ENCODE assay signal across 14 cellular contexts in the genomic region with DNA sequence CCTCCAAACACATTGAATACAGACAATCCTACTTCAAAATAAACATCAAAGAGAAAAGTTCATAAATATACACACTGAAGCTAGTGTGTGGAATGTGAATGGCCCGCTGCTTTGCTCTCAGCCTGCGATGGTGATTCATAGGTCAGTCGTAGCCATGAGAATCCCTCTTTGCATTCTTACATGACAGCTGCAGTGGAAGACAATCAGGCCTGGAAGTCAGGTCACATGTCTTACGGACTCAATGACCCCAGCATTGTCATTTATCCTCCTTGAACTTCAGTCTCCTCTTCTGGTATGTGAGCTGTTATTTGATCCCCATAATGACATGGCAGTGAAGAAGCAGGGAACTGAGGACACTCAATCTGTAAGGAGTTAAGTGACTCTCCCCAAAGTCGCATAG.
DNase-seq lines count a peak whose midpoint lies in the region; ATAC-seq and TF ChIP-seq lines count a peak whose summit lies in the region.
"Had no signal": no experiment of that assay in that cellular context is flagged by ENCODE, and none has a peak within 500 bp of the region (broad histone marks: within the 10 kb centered on the region; RNA-seq: fewer than 3 reads in every experiment).

No MANE protein-coding gene starts in this region.

- no peaks in the 10 kb centered on the region for H3K27me3 Mint-ChIP-seq in nephron progenitor cell (ENCODE audit: low read depth, poor library complexity)

- no peak overlapping the region for H3K27ac ChIP-seq in RWPE1

- no peaks in the 10 kb centered on the region for H3K36me3 Mint-ChIP-seq in nephron progenitor cell (ENCODE audit: low read depth)
- H3K36me3 Mint-ChIP-seq: activated naive CD4-positive, alpha-beta T cell treated with anti-CD3 and anti-CD28 coated beads, Interleukin-2, amount 50 U/mL, for 72 hours; naive B cell had no signal

- no peak overlapping the region for H3K27ac Mint-ChIP-seq in nephron progenitor cell
- H3K27ac Mint-ChIP-seq: activated naive CD4-positive, alpha-beta T cell treated with anti-CD3 and anti-CD28 coated beads, Interleukin-2, amount 50 U/mL, for 72 hours; naive B cell had no signal

- DNase-seq in GM04504 (ENCODE audit: low read depth), result peak; percentile 40
- DNase-seq in RWPE1 (ENCODE audit: low spot score), result peak; percentile 1
- peak; percentile 4 for DNase-seq in fibroblast of peridontal ligament (ENCODE audit: extremely low read depth)
- peak; percentile 33 for DNase-seq in nephron progenitor cell
- no peak for DNase-seq in central memory CD4-positive, alpha-beta T cell
- DNase-seq in ACHN, result no peak
- no peak for DNase-seq in NCI-H1436 treated with DMSO at 0.1 percent for 48 hours (lab: John Stamatoyannopoulos, UW)
- DNase-seq: naive B cell, NCI-H1417 treated with DMSO at 0.1 percent for 48 hours, NCI-H526, substantia nigra had no signal

- H3K4me3 Mint-ChIP-seq in nephron progenitor cell, result no peak overlapping the region
- H3K4me3 Mint-ChIP-seq: naive B cell had no signal

- peaks cover 9% of the 10 kb centered on the region for H3K4me1 Mint-ChIP-seq in nephron progenitor cell
- H3K4me1 Mint-ChIP-seq: naive B cell had no signal

- ATAC-seq in HG03571 (IDR thresholded peaks at IDR 0.05; ENCODE audit: unreplicated experiment), result no peak
- ATAC-seq: activated naive CD4-positive, alpha-beta T cell treated with anti-CD3 and anti-CD28 coated beads, Interleukin-2, amount 50 U/mL, for 72 hours; Right ventricle myocardium inferior had no signal

- TF ChIP-seq CTCF in RWPE1 (conservative IDR thresholded peaks at IDR 0.05; ENCODE audit: low read depth) (no peak), nephron progenitor cell (IDR thresholded peaks at IDR 0.05) (no peak)

- CTCF ChIA-PET in RWPE1 (lab: Yijun Ruan, JAX), result interaction anchor here (0.6 kb wide), 1 partner anchor 203 kb away, joined by 7 read pairs; no protein-coding TSS in a partner anchor

- in situ Hi-C loops in ACHN (cut with HindIII; ENCODE audit: low pct_ligation_motif_present, low pct_unique_long_range_greater_than_20kb, low sequenced_read_pairs), result no loop called here

- no peaks in the 10 kb centered on the region for H3K9me3 Mint-ChIP-seq in nephron progenitor cell
- H3K9me3 Mint-ChIP-seq: activated naive CD4-positive, alpha-beta T cell treated with anti-CD3 and anti-CD28 coated beads, Interleukin-2, amount 50 U/mL, for 72 hours had no signal

- POLR2A ChIA-PET in RWPE1 (lab: Yijun Ruan, JAX; ENCODE audit: low non-redundant PET), result no interaction called here

Comparison
In these comparisons a context has a peak if more than half of its experiments do, and no peak if none do; other contexts are left out.
1. DNase-seq: peak in GM04504 (single experiment), RWPE1 (single experiment), fibroblast of peridontal ligament (single experiment) and nephron progenitor cell (single experiment); none in central memory CD4-positive, alpha-beta T cell (single experiment), ACHN (single experiment) and NCI-H1436 treated with DMSO at 0.1 percent for 48 hours (single experiment).